8 cellular contexts compared by ENCODE assay signal in the genomic region with DNA sequence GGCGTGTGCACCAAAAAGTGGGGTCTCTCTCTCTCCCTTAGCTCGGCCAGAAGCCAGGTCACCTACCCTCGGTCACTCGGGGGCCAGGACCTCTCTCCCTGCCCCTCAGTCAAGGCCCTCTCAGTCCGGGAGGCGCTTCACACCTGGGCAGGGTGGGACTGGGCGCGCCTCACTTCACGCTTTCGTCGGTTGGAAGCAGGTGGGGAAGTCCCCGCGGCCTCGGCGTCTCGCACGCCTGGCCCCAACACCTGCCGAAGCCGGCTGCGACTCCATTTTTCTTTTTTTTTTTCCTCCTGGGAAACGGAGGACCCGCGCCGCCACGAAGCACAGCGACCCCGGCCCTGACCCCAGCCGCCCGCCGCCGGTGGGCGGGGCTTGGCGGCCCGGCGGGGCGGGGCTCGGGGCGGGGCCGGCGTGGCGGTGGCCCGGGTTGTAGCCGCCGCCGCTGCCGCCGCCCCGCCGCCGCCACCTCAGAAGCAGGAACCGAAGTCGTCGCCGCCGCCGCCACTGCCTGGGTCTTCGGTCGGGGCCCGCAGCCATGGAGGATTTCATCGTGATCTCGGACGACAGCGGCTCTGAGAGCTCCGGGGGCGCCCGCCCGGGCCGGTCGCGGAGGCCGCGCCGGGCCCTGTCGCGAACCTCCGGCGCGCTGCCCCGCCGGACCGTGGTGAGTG. TPM values are rescaled to one million over a fixed set of nuclear protein-coding genes. Genes with fewer than 3 reads are reported as not detected.
DNase-seq lines count a peak whose midpoint lies in the region; ATAC-seq and TF ChIP-seq lines count a peak whose summit lies in the region.
"Not testable (repeated sequence)": the region's sequence is repeated elsewhere in the genome, so short reads cannot be mapped to it uniquely, and the experiment has no call there.

A gene (plus strand): TSS at position 454 of the 674 bp plus-strand sequence. CDS start 85 bp downstream, at position 539.

- H3K4me3 Mint-ChIP-seq in natural killer cell treated with Interleukin-12 subunit alpha and Interleukin-12 subunit beta and Interleukin-15 and Interleukin-18, amount 100 ng/mL, for 72 hours, result peak within 1 kb of the TSS; percentile 12

- not testable (repeated sequence) for H3K27ac Mint-ChIP-seq in natural killer cell treated with Interleukin-12 subunit alpha and Interleukin-12 subunit beta and Interleukin-15 and Interleukin-18, amount 100 ng/mL, for 72 hours

- ATAC-seq in GM21423 (IDR thresholded peaks at IDR 0.05; ENCODE audit: unreplicated experiment) (peak; percentile 68), HG03460 (IDR thresholded peaks at IDR 0.05; ENCODE audit: unreplicated experiment) (peak; percentile 55)
- peak; percentile 78 to 94 for ATAC-seq in natural killer cell treated with Interleukin-12 subunit alpha and Interleukin-12 subunit beta and Interleukin-15 and Interleukin-18, amount 100 ng/mL, for 72 hours

- not testable (repeated sequence) for H3K27me3 Mint-ChIP-seq in natural killer cell treated with Interleukin-12 subunit alpha and Interleukin-12 subunit beta and Interleukin-15 and Interleukin-18, amount 100 ng/mL, for 72 hours

- peak; percentile 61 for DNase-seq in DMS53 (lab: John Stamatoyannopoulos, UW)
- DNase-seq in SK-N-DZ (ENCODE audit: low spot score), result peak; percentile 51
- DNase-seq in activated effector memory CD4-positive, alpha-beta T cell treated with Interleukin-2 at 50 U/mL for 16 hours, result peak; percentile 45
- not testable (repeated sequence) for DNase-seq in fibroblast of mammary gland (ENCODE audit: low read depth)
- peak; percentile 68 for DNase-seq in natural killer cell treated with Interleukin-12 subunit alpha and Interleukin-12 subunit beta and Interleukin-15 and Interleukin-18, amount 100 ng/mL, for 72 hours (ENCODE audit: low spot score)
- peak; percentile 69 for DNase-seq in stimulated activated CD8-positive, alpha-beta memory T cell treated with anti-CD3 and anti-CD28 coated beads, Interleukin-4, amount 100 ng/mL, for 48 hours

- peak within 1 kb of the TSS; percentile 31 for H3K4me3 ChIP-seq in fibroblast of mammary gland (ENCODE audit: control insufficient read depth, low read depth, low read length)

- not testable (repeated sequence) for TF ChIP-seq CTCF in fibroblast of mammary gland (conservative IDR thresholded peaks at IDR 0.05; ENCODE audit: control insufficient read depth, insufficient read depth, low read depth, low read length)

- H3K4me1 Mint-ChIP-seq in natural killer cell treated with Interleukin-12 subunit alpha and Interleukin-12 subunit beta and Interleukin-15 and Interleukin-18, amount 100 ng/mL, for 72 hours (ENCODE audit: low read depth in 2 of 2), result not testable (repeated sequence)

- not testable (repeated sequence) for H3K36me3 Mint-ChIP-seq in natural killer cell treated with Interleukin-12 subunit alpha and Interleukin-12 subunit beta and Interleukin-15 and Interleukin-18, amount 100 ng/mL, for 72 hours

- not testable (repeated sequence) for H3K9me3 Mint-ChIP-seq in natural killer cell treated with Interleukin-12 subunit alpha and Interleukin-12 subunit beta and Interleukin-15 and Interleukin-18, amount 100 ng/mL, for 72 hours

RNA-seq across cellular contexts. Expression of the gene that starts here (rescaled TPM):
- 17.1 and 19.6 TPM in 2 replicates for polyA plus RNA-seq in SK-N-DZ (2014; cell fraction: cytosol; rRNA removed)
- 20.2 and 31.9 TPM in 2 replicates for polyA plus RNA-seq in SK-N-DZ (2014; cell fraction: nucleus; rRNA removed)
- total RNA-seq in natural killer cell treated with Interleukin-12 subunit alpha and Interleukin-12 subunit beta and Interleukin-15 and Interleukin-18, amount 100 ng/mL, for 72 hours, result 10 to 100 TPM; 16.5 to 39.6 TPM
